In the genomic region with DNA sequence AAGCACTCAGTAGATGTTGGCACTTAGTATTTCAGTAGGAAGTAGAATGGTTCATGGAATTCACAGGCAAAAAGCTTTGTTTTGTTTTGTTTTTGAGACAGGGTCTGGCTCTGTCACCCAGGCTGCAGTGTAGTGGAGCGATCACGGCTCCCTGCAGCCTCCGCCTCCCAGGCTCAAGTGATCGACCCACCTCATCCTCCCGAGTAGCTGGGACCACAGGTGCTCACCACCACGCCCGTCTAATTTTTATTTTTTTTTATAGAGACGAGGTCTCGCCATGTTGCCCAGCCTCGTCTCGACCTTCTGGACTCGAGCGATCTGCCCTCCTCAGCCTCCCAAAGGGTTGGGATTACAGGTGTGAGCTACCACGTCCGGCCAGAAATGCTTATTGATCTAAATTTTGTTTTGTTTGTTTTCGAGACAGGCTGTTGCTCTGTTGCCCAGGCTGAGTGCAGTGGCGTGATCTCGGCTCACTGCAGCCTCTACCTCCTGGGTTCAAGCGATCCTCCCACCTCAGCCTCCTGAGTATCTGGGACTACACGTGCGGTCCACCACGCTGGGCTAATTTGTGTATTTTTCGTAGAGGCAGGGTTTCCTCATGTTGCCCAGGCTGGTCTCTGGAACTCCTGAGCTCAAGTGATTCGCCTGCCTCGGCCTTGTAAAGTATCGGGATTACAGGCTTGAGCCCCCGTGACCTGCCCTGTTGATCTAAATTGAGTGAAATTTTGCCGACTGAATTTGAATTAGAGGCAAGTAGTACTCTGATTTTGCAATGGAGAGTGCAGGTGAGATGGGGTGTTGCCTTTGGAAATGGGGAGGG, we compare ENCODE assay signal across 9 cellular contexts. TPM values are rescaled to one million over a fixed set of nuclear protein-coding genes. Genes with fewer than 3 reads are reported as not detected.
DNase-seq lines count a peak whose midpoint lies in the region; ATAC-seq and TF ChIP-seq lines count a peak whose summit lies in the region.
"Had no signal": no experiment of that assay in that cellular context is flagged by ENCODE, and none has a peak within 500 bp of the region (broad histone marks: within the 10 kb centered on the region; RNA-seq: fewer than 3 reads in every experiment).

No MANE protein-coding gene starts in this region.

- H3K4me1 Mint-ChIP-seq in naive thymus-derived CD4-positive, alpha-beta T cell, result peaks cover 37 to 64% (median 60%) of the 10 kb centered on the region in 7 donors

- no peak for ATAC-seq in naive thymus-derived CD4-positive, alpha-beta T cell
- ATAC-seq in HG03342 (IDR thresholded peaks at IDR 0.05; ENCODE audit: unreplicated experiment), result no peak

- DNase-seq in BE2C (no peak), choroid plexus epithelial cell (ENCODE audit: low read depth) (no peak), NCI-H1092 (lab: John Stamatoyannopoulos, UW) (no peak), DMS 273 (lab: John Stamatoyannopoulos, UW; ENCODE audit: unreplicated experiment) (no peak), GM13977 (ENCODE audit: low spot score) (no peak)
- no peak for DNase-seq in naive thymus-derived CD4-positive, alpha-beta T cell
- DNase-seq: activated gamma-delta T cell treated with Interleukin-2 at 50 U/mL for 16 hours had no signal

- intact Hi-C loops in naive thymus-derived CD4-positive, alpha-beta T cell (cut with micrococcal nuclease), result loop anchor here (2.0 to 5.0 kb wide), 4 partner anchors 33 to 671 kb away; partner anchors contain the start of gene MGMT (in 1 of the 2)

- H3K4me3 ChIP-seq in BE2C (ENCODE audit: low read depth, low read length) (peak overlapping the region; percentile 83), KMS-11 (IDR thresholded peaks at IDR 0.05; ENCODE audit: insufficient read depth, low read depth, low read length) (no peak overlapping the region), choroid plexus epithelial cell (ENCODE audit: low read depth, low read length) (peak overlapping the region; percentile 90)
- peak overlapping the region; percentile 63 for H3K4me3 ChIP-seq in naive thymus-derived CD4-positive, alpha-beta T cell (ENCODE audit: low read length)

- no peaks in the 10 kb centered on the region for H3K27me3 ChIP-seq in BE2C
- no peaks in the 10 kb centered on the region for H3K27me3 ChIP-seq in KMS-11 (ENCODE audit: insufficient read depth, low read depth)
- H3K27me3 ChIP-seq in naive thymus-derived CD4-positive, alpha-beta T cell (ENCODE audit: control insufficient read depth in 2 of 2, insufficient read depth in 2 of 2, low read length in 2 of 2), result no peaks in the 10 kb centered on the region

- POLR2A ChIA-PET in naive thymus-derived CD4-positive, alpha-beta T cell (lab: Charles Lee), result interaction anchor here (0.6 to 4.0 kb wide), 3 partner anchors 9 to 39 kb away, joined by 3 to 74 read pairs (median 3); partner anchors contain the start of gene C10orf143

- CTCF ChIA-PET in naive thymus-derived CD4-positive, alpha-beta T cell (lab: Charles Lee), result interaction anchor here (0.7 kb wide), 1 partner anchor 52 kb away, joined by 3 read pairs; no protein-coding TSS in a partner anchor

- H3K9me3 ChIP-seq in BE2C, result no peaks in the 10 kb centered on the region
- no peaks in the 10 kb centered on the region for H3K9me3 ChIP-seq in naive thymus-derived CD4-positive, alpha-beta T cell (ENCODE audit: control insufficient read depth in 2 of 3, low read length in 3 of 3)

- H3K27me3 Mint-ChIP-seq in naive thymus-derived CD4-positive, alpha-beta T cell, result peaks cover 0 to 8% (median 6%) of the 10 kb centered on the region in 5 donors

- H3K36me3 ChIP-seq in BE2C (peaks cover 9% of the 10 kb centered on the region), KMS-11 (ENCODE audit: insufficient read depth) (no peaks in the 10 kb centered on the region)
- H3K36me3 ChIP-seq in naive thymus-derived CD4-positive, alpha-beta T cell (ENCODE audit: control insufficient read depth in 2 of 3, insufficient read depth in 3 of 3, low read length in 3 of 3), result peaks cover 0 to 3% (median 0%) of the 10 kb centered on the region in 3 experiments

- no peak overlapping the region for H3K27ac ChIP-seq in KMS-11
- H3K27ac ChIP-seq in naive thymus-derived CD4-positive, alpha-beta T cell (ENCODE audit: low read depth, low read length), result no peak overlapping the region

- no peak for TF ChIP-seq CTCF in BE2C (IDR thresholded peaks at IDR 0.05; ENCODE audit: low read depth, low read length)
- TF ChIP-seq CTCF in KMS-11 (conservative IDR thresholded peaks at IDR 0.05; ENCODE audit: low read depth, low read length), result no peak
- TF ChIP-seq CTCF in choroid plexus epithelial cell (conservative IDR thresholded peaks at IDR 0.05; ENCODE audit: low read depth, low read length), result no peak
- no peak for TF ChIP-seq CTCF in GM13977 (IDR thresholded peaks at IDR 0.05; ENCODE audit: extremely low read depth, insufficient read depth, missing control alignments)

- H3K4me3 Mint-ChIP-seq in naive thymus-derived CD4-positive, alpha-beta T cell, result peak overlapping the region; percentile 81 to 95 (median 88)

- H3K4me2 ChIP-seq in KMS-11, result peak overlapping the region; percentile 98

- H3K9me3 Mint-ChIP-seq in naive thymus-derived CD4-positive, alpha-beta T cell, result no peaks in the 10 kb centered on the region

- H3K4me1 ChIP-seq in BE2C (no peaks in the 10 kb centered on the region), KMS-11 (ENCODE audit: low read depth, poor library complexity, severe bottlenecking) (peaks cover 46% of the 10 kb centered on the region)
- H3K4me1 ChIP-seq in naive thymus-derived CD4-positive, alpha-beta T cell (ENCODE audit: control insufficient read depth in 2 of 2, insufficient read depth in 2 of 2, low read length in 2 of 2), result peaks cover 31 to 41% of the 10 kb centered on the region in 2 donors

- peaks cover 0 to 15% (median 4%) of the 10 kb centered on the region in 5 donors for H3K36me3 Mint-ChIP-seq in naive thymus-derived CD4-positive, alpha-beta T cell

- peak overlapping the region; percentile 78; the same call in 1 of the 2 replicates for H3K9ac ChIP-seq in KMS-11

- peaks cover 66% of the 10 kb centered on the region for H3K79me2 ChIP-seq in KMS-11 (ENCODE audit: insufficient read depth, low read depth)

- H2AFZ ChIP-seq in KMS-11 (ENCODE audit: low read depth), result no peak overlapping the region

- in situ Hi-C loops in GM13977 (cut with MboI; ENCODE audit: low pct_unique_long_range_greater_than_20kb, low sequenced_read_pairs, unreplicated experiment), result no loop called here

- peak overlapping the region in 5 of 9 donors; percentile 5 to 86 (median 56) for H3K27ac Mint-ChIP-seq in naive thymus-derived CD4-positive, alpha-beta T cell

- H4K20me1 ChIP-seq in KMS-11 (ENCODE audit: insufficient read depth), result peaks cover 21% of the 10 kb centered on the region; the same call in 1 of the 2 replicates

RNA-seq across cellular contexts. Expression of gene GLRX3, which starts 1.7 kb away (rescaled TPM):
- 89.4 TPM for polyA plus RNA-seq in BE2C (2012; ENCODE audit: insufficient read depth, insufficient read length, low read depth)
- total RNA-seq in naive thymus-derived CD4-positive, alpha-beta T cell, result 10 to 100 TPM; 30.1 to 72.9 (median 37.0) TPM
- polyA plus RNA-seq in naive thymus-derived CD4-positive, alpha-beta T cell, result 10 to 100 TPM; 69.8 to 74.7 TPM

RNA-seq across cellular contexts. Expression of gene C10orf143, which starts 27.2 kb away (rescaled TPM):
- polyA plus RNA-seq in BE2C (2012; ENCODE audit: insufficient read depth, insufficient read length, low read depth), result 3.0 TPM
- total RNA-seq in naive thymus-derived CD4-positive, alpha-beta T cell, result 10 to 100 TPM in 3 of 5 experiments, 1 to 10 TPM in 2; 2.6 to 12.5 (median 10.2) TPM
- polyA plus RNA-seq in naive thymus-derived CD4-positive, alpha-beta T cell, result 10 to 100 TPM; 25.2 to 36.5 TPM
